Comparison of ENCODE assay signal across 13 cellular contexts in the genomic region with DNA sequence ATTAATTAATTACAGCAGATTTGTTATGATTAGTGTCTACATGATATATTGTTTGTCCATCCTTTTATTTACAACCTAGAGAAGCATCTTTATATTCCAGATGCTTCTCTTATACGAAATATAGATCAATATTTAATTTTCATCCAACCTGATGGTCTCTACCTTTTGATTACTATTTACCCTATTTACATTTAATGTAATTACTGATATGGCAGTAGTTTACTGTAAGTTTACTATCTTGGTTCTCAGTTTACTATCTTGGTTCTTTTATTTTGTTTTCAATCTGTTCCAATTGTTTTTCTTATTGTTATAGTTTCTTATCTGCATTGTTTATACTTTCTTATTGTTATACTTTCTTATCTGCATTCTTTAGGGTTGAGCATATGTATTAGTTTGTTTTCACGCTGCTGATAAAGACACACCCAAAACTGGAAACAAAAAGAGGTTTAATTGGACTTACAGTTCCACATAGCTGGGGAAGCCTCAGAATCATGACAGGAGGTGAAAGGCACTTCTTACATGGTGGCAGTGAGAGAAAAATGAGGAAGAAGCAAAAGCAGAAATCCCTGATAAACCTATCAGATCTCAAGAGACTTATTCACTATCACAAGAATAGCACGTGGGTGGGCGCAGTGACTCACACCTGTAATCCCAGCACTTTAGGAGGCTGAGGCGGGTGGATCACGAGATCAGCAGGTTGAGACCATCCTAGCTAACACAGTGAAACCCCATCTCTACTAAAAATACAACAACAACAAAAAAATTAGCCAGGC. TPM values are rescaled to one million over a fixed set of nuclear protein-coding genes. Genes with fewer than 3 reads are reported as not detected.
DNase-seq lines count a peak whose midpoint lies in the region; ATAC-seq and TF ChIP-seq lines count a peak whose summit lies in the region.
"Had no signal": no experiment of that assay in that cellular context is flagged by ENCODE, and none has a peak within 500 bp of the region (broad histone marks: within the 10 kb centered on the region; RNA-seq: fewer than 3 reads in every experiment).

No MANE protein-coding gene starts in this region.

- no peak overlapping the region for H3K27ac ChIP-seq in HEK293 (ENCODE audit: extremely low read depth, low read depth, low read length)
- H3K27ac ChIP-seq: upper lobe of left lung had no signal

- peaks cover 5% of the 10 kb centered on the region for H3K36me3 Mint-ChIP-seq in activated T-helper 17 cell treated with anti-CD3 and anti-CD28 coated beads, Interleukin-2, amount 50 U/mL, for 72 hours (ENCODE audit: low read depth)

- CTCF ChIA-PET in HEK293 (lab: Yijun Ruan, JAX): interaction anchor here (0.8 to 3.1 kb wide), 4 partner anchors 10 to 259 kb away, joined by 3 to 48 read pairs (median 4); no protein-coding TSS in a partner anchor

- peaks cover 29% of the 10 kb centered on the region for H3K4me1 Mint-ChIP-seq in activated T-helper 17 cell treated with anti-CD3 and anti-CD28 coated beads, Interleukin-2, amount 50 U/mL, for 72 hours

- H3K4me3 ChIP-seq in HEK293 (ENCODE audit: low read depth, low read length): no peak overlapping the region
- H3K4me3 ChIP-seq: upper lobe of left lung had no signal

- POLR2A ChIA-PET in HEK293 (lab: Yijun Ruan, JAX): no interaction called here

- no peak overlapping the region for H3K4me3 Mint-ChIP-seq in activated T-helper 17 cell treated with anti-CD3 and anti-CD28 coated beads, Interleukin-2, amount 50 U/mL, for 72 hours

- H3K36me3 ChIP-seq in HEK293 (ENCODE audit: control insufficient read depth in 2 of 2, insufficient read depth in 1 of 2, low read length in 2 of 2): no peaks in the 10 kb centered on the region; a peak in 1 of 3 replicates
- H3K36me3 ChIP-seq: upper lobe of left lung had no signal

- DNase-seq in GDM1 (lab: John Stamatoyannopoulos, UW) (peak; percentile 25), NCI-H69 (lab: John Stamatoyannopoulos, UW) (no peak), DMS114 treated with DMSO at 0.1 percent for 48 hours (lab: John Stamatoyannopoulos, UW; ENCODE audit: unreplicated experiment) (no peak)
- peak; percentile 45 for DNase-seq in stimulated activated CD4-positive, alpha-beta T cell treated with anti-CD3 and anti-CD28 coated beads, Interleukin-15, amount 100 ng/mL, for 24 hours
- DNase-seq: Caco-2, islet precursor cell, NCI-H1092 treated with DMSO at 0.1 percent for 48 hours, NCI-H748 treated with DMSO at 0.1 percent for 48 hours had no signal

- no peaks in the 10 kb centered on the region for H3K9me3 ChIP-seq in HEK293 (ENCODE audit: control insufficient read depth, insufficient read depth, low read depth, low read length)
- H3K9me3 ChIP-seq: Caco-2, upper lobe of left lung had no signal

- H3K27me3 Mint-ChIP-seq in activated T-helper 17 cell treated with anti-CD3 and anti-CD28 coated beads, Interleukin-2, amount 50 U/mL, for 72 hours: no peaks in the 10 kb centered on the region

- H3K27ac Mint-ChIP-seq in activated T-helper 17 cell treated with anti-CD3 and anti-CD28 coated beads, Interleukin-2, amount 50 U/mL, for 72 hours: peak overlapping the region; percentile 47

- no peak for TF ChIP-seq CTCF in HEK293 (tag by site-specific recombination; IDR thresholded peaks at IDR 0.05)

- ATAC-seq in activated T-helper 17 cell treated with anti-CD3 and anti-CD28 coated beads, Interleukin-2, amount 50 U/mL, for 72 hours (replicated peaks): no peak
- ATAC-seq in activated CD4-positive, CD25-positive, alpha-beta regulatory T cell treated with anti-CD3 and anti-CD28 coated beads, Interleukin-2, amount 50 U/mL, for 24 hours: no peak
- ATAC-seq in esophagus mucosa: no peak

- H3K4me1 ChIP-seq in HEK293 (ENCODE audit: control insufficient read depth, insufficient read depth, low read length): no peaks in the 10 kb centered on the region
- H3K4me1 ChIP-seq: Caco-2, upper lobe of left lung had no signal

- H3K9me3 Mint-ChIP-seq in activated T-helper 17 cell treated with anti-CD3 and anti-CD28 coated beads, Interleukin-2, amount 50 U/mL, for 72 hours: no peaks in the 10 kb centered on the region

TF ChIP-seq in HEK293, 187 proteins besides CTCF, POLR2A, EP300 and RAD21 (continues in another document):
- TF ChIP-seq, protein P1, sequence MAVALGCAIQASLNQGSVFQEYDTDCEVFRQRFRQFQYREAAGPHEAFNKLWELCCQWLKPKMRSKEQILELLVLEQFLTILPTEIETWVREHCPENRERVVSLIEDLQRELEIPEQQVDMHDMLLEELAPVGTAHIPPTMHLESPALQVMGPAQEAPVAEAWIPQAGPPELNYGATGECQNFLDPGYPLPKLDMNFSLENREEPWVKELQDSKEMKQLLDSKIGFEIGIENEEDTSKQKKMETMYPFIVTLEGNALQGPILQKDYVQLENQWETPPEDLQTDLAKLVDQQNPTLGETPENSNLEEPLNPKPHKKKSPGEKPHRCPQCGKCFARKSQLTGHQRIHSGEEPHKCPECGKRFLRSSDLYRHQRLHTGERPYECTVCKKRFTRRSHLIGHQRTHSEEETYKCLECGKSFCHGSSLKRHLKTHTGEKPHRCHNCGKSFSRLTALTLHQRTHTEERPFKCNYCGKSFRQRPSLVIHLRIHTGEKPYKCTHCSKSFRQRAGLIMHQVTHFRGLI (tag by site-specific recombination; IDR thresholded peaks at IDR 0.05): no peak
- TF ChIP-seq ZNF311 (tag by site-specific recombination; IDR thresholded peaks at IDR 0.05; ENCODE audit: borderline replicate concordance) (no peak), ZNF16 (tag by site-specific recombination; IDR thresholded peaks at IDR 0.05; ENCODE audit: low read depth) (no peak), ZNF629 (tag by site-specific recombination; IDR thresholded peaks at IDR 0.05) (0 out of 2 replicates have a peak, but pooled peaks have one; percentile 15), MYNN (tag by site-specific recombination; IDR thresholded peaks at IDR 0.05; ENCODE audit: borderline replicate concordance) (no peak), ZNF221 (tag by site-specific recombination; IDR thresholded peaks at IDR 0.05; ENCODE audit: borderline replicate concordance) (no peak), ZNF530 (tag by site-specific recombination; IDR thresholded peaks at IDR 0.05; ENCODE audit: low read depth) (no peak), ZNF391 (tag by site-specific recombination; IDR thresholded peaks at IDR 0.05; ENCODE audit: borderline replicate concordance, low read depth) (no peak), PRDM1 (tag by site-specific recombination; IDR thresholded peaks at IDR 0.05) (peak; percentile 68)
- TF ChIP-seq, protein P2, sequence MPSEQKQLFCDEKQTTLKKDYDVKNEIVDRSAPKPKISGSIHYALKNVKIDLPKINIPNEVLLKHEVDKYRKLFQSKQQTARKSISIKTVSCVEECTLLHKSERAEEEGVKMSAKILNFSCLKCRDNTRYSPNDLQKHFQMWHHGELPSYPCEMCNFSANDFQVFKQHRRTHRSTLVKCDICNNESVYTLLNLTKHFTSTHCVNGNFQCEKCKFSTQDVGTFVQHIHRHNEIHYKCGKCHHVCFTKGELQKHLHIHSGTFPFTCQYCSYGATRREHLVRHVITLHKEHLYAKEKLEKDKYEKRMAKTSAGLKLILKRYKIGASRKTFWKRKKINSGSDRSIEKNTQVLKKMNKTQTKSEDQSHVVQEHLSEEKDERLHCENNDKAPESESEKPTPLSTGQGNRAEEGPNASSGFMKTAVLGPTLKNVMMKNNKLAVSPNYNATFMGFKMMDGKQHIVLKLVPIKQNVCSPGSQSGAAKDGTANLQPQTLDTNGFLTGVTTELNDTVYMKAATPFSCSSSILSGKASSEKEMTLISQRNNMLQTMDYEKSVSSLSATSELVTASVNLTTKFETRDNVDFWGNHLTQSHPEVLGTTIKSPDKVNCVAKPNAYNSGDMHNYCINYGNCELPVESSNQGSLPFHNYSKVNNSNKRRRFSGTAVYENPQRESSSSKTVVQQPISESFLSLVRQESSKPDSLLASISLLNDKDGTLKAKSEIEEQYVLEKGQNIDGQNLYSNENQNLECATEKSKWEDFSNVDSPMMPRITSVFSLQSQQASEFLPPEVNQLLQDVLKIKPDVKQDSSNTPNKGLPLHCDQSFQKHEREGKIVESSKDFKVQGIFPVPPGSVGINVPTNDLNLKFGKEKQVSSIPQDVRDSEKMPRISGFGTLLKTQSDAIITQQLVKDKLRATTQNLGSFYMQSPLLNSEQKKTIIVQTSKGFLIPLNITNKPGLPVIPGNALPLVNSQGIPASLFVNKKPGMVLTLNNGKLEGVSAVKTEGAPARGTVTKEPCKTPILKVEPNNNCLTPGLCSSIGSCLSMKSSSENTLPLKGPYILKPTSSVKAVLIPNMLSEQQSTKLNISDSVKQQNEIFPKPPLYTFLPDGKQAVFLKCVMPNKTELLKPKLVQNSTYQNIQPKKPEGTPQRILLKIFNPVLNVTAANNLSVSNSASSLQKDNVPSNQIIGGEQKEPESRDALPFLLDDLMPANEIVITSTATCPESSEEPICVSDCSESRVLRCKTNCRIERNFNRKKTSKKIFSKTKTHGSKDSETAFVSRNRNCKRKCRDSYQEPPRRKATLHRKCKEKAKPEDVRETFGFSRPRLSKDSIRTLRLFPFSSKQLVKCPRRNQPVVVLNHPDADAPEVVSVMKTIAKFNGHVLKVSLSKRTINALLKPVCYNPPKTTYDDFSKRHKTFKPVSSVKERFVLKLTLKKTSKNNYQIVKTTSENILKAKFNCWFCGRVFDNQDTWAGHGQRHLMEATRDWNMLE (tag by site-specific recombination; conservative IDR thresholded peaks at IDR 0.05; ENCODE audit: low read depth): no peak

RNA-seq across cellular contexts. Expression of a gene that starts 28.9 kb away (rescaled TPM):
- 10 to 100 TPM; 55.5 to 69.7 TPM for total RNA-seq in activated T-helper 17 cell treated with anti-CD3 and anti-CD28 coated beads, Interleukin-2, amount 50 U/mL, for 72 hours
- 47.5 TPM for total RNA-seq in esophagus mucosa

RNA-seq across cellular contexts. Expression of a gene that starts 38.9 kb away (rescaled TPM):
- total RNA-seq in activated T-helper 17 cell treated with anti-CD3 and anti-CD28 coated beads, Interleukin-2, amount 50 U/mL, for 72 hours: 10 to 100 TPM in 1 of 2 donors, 1 to 10 TPM in 1; 8.3 to 16.2 TPM
- total RNA-seq in esophagus mucosa: 6.9 TPM

Comparison
In these comparisons a context has a peak if more than half of its experiments do, and no peak if none do; other contexts are left out.
1. DNase-seq: peak in GDM1 (single experiment) and stimulated activated CD4-positive, alpha-beta T cell treated with anti-CD3 and anti-CD28 coated beads, Interleukin-15, amount 100 ng/mL, for 24 hours (single experiment); none in NCI-H69 (single experiment) and DMS114 treated with DMSO at 0.1 percent for 48 hours (single experiment).